In the genomic region with DNA sequence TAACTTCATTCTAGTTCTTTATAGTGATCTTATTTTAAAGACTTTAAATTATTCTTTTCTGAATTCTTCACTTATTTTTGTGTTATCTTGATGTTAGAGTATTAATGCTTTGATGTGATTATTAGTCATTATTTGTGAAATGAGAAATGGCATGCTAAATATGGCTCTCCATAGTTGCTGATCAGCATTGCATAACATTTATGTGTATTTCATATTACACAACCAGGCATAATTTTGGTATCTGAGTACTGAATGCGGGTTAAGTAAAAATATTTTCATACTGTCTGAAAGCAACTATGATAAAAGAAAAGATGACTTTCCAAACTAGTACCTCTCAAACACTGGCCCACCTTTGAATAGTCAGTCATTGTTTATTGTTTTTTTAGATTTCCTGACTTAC, we compare ENCODE assay signal across 1 cellular context.
TF ChIP-seq lines count a peak whose summit lies in the region.

No MANE protein-coding gene starts in this region.

TF ChIP-seq in HepG2, 621 proteins besides CTCF, POLR2A, EP300 and RAD21:
- TF ChIP-seq CEBPB (IDR thresholded peaks at IDR 0.05; ENCODE audit: borderline replicate concordance, low read depth, low read length) (0 out of 2 replicates have a peak, but pooled peaks have one; percentile 1), DR1 (CRISPR knock-in tag; IDR thresholded peaks at IDR 0.05) (no peak)
